Comparison of ENCODE assay signal across 20 cellular contexts in genomic region chr2:184203661-184204060, GRCh38.
"Had no signal": no experiment of that assay in that cellular context is flagged by ENCODE, and none has a peak within 500 bp of the region (broad histone marks: within the 10 kb centered on the region; RNA-seq: fewer than 3 reads in every experiment).

No MANE protein-coding gene starts in this region.

- H3K9me3 ChIP-seq: SJSA1 had no signal

- H3K9ac ChIP-seq: KMS-11 had no signal

- H3K4me3 ChIP-seq: SJSA1, SK-N-MC had no signal

- H3K4me1 ChIP-seq: SJSA1 had no signal

- H3K27me3 ChIP-seq: SJSA1 had no signal

- ATAC-seq: HepG2 had no signal

- FAIRE-seq: HepG2, RCC 7860 had no signal

- H3K36me3 ChIP-seq: SJSA1 had no signal

- H3K27ac ChIP-seq: KMS-11, SJSA1, SK-N-MC had no signal

- DNase-seq: IMR-90, Kasumi-1, MM.1S, NCI-H1092 treated with DMSO at 0.1 percent for 48 hours, NCI-H1436, NCI-H1930, NCI-H2081, NCI-H2107, NCI-H345, NCI-H446 treated with DMSO at 0.1 percent for 48 hours, NCI-H510A treated with DMSO at 0.1 percent for 48 hours, NCI-H526, Right ventricle myocardium superior, RPMI8226, SIG-M5 had no signal

- H3K4me2 ChIP-seq: KMS-11 had no signal
